11 cellular contexts compared by ENCODE assay signal in genomic region chr5:101306391-101307137, GRCh38.
DNase-seq lines count a peak whose midpoint lies in the region; ATAC-seq and TF ChIP-seq lines count a peak whose summit lies in the region.
"Had no signal": no experiment of that assay in that cellular context is flagged by ENCODE, and none has a peak within 500 bp of the region (broad histone marks: within the 10 kb centered on the region; RNA-seq: fewer than 3 reads in every experiment).

No MANE protein-coding gene starts in this region.

- H3K9me3 Mint-ChIP-seq in glutamatergic neuron (ENCODE audit: unreplicated experiment), result no peaks in the 10 kb centered on the region

- H3K4me3 Mint-ChIP-seq in glutamatergic neuron (ENCODE audit: unreplicated experiment), result no peak overlapping the region

- peak; percentile 27 for DNase-seq in DMS 273 treated with DMSO at 0.1 percent for 48 hours (lab: John Stamatoyannopoulos, UW)
- peak; percentile 15 for DNase-seq in NCI-H1417 treated with DMSO at 0.1 percent for 48 hours (lab: John Stamatoyannopoulos, UW)
- DNase-seq in NCI-H69 (lab: John Stamatoyannopoulos, UW), result peak; percentile 55
- no peak for DNase-seq in glutamatergic neuron
- DNase-seq in T-helper 9 cell, result no peak
- no peak for DNase-seq in germinal center (ENCODE audit: low spot score)
- DNase-seq in activated CD4-positive, CD25-positive, alpha-beta regulatory T cell (lab: John Stamatoyannopoulos, UW), result no peak
- DNase-seq: effector CD4-positive, alpha-beta T cell; head of caudate nucleus; Peyer's patch had no signal

- H3K27ac Mint-ChIP-seq in glutamatergic neuron (ENCODE audit: unreplicated experiment), result peak overlapping the region; percentile 77

- ATAC-seq in HG03159 (IDR thresholded peaks at IDR 0.05; ENCODE audit: unreplicated experiment), result no peak

- H3K4me1 Mint-ChIP-seq in glutamatergic neuron (ENCODE audit: low read depth, unreplicated experiment), result peaks cover 8% of the 10 kb centered on the region

- no peaks in the 10 kb centered on the region for H3K36me3 Mint-ChIP-seq in glutamatergic neuron (ENCODE audit: unreplicated experiment)

- no peak for TF ChIP-seq CTCF in glutamatergic neuron (IDR thresholded peaks at IDR 0.05; ENCODE audit: partially characterized antibody, unreplicated experiment)

- no peaks in the 10 kb centered on the region for H3K27me3 Mint-ChIP-seq in glutamatergic neuron (ENCODE audit: unreplicated experiment)

Comparison
In these comparisons a context has a peak if more than half of its experiments do, and no peak if none do; other contexts are left out.
1. DNase-seq: peak in DMS 273 treated with DMSO at 0.1 percent for 48 hours (single experiment), NCI-H1417 treated with DMSO at 0.1 percent for 48 hours (single experiment) and NCI-H69 (single experiment); none in glutamatergic neuron (single experiment), T-helper 9 cell (single experiment), germinal center (single experiment) and activated CD4-positive, CD25-positive, alpha-beta regulatory T cell (0 of 4).